ENCODE assay signal across 21 cellular contexts in the genomic region with DNA sequence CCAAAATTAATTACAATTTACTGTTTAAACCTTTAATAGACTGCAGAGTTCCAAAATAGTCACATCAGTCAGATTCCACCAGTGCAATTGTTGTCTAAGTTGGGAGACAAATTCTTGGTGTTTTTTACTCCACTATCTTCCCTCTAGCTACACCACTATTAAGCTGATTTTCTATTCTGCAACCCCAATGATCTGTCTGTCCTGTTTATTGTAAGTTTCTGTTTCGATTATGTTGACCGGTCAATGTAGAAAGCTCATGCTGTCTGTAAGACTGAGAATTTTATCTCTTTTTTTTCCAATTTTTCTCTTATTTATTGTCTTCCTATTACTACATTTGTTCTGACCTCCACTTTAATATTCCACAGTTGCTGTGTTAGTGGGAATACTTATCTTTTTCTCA.
DNase-seq lines count a peak whose midpoint lies in the region; ATAC-seq and TF ChIP-seq lines count a peak whose summit lies in the region.
"Had no signal": no experiment of that assay in that cellular context is flagged by ENCODE, and none has a peak within 500 bp of the region (broad histone marks: within the 10 kb centered on the region; RNA-seq: fewer than 3 reads in every experiment).

No MANE protein-coding gene starts in this region.

- ATAC-seq in GM19324 (IDR thresholded peaks at IDR 0.05; ENCODE audit: low FRiP score, unreplicated experiment) (peak; percentile 49), HG03025 (IDR thresholded peaks at IDR 0.05; ENCODE audit: low FRiP score, unreplicated experiment) (no peak)
- ATAC-seq: A549 had no signal

- no peak overlapping the region for H3K4me3 ChIP-seq in GM12865 (ENCODE audit: low read depth, low read length)
- H3K4me3 ChIP-seq: A549; BLaER1 treated with 17β-estradiol and CSF1 and Interleukin-3, amounts not matched to agents 10 nM and 100 nM; HAP-1 had no signal

- TF ChIP-seq CTCF in GM12865 (IDR thresholded peaks at IDR 0.05; ENCODE audit: insufficient read depth, low read depth, low read length, missing control alignments): no peak

- DNase-seq in GM12865 (ENCODE audit: low read depth) (peak; percentile 11), OCI-M1 (lab: John Stamatoyannopoulos, UW) (peak; percentile 28), dermis blood vessel endothelial cell (no peak)
- no peak for DNase-seq in stimulated activated CD4-positive, alpha-beta T cell treated with anti-CD3 and anti-CD28 coated beads, Interleukin-2, amount 100 ng/mL, for 24 hours
- DNase-seq: 8988T; ACHN; AML-193; BE2C; Calu3; CD4-positive, alpha-beta T cell; CD8-positive, alpha-beta memory T cell; DMS79; EL; GDM1; GOT3; HFFc6 had no signal

Comparison
In these comparisons a context has a peak if more than half of its experiments do, and no peak if none do; other contexts are left out.
1. DNase-seq: peak in GM12865 (single experiment) and OCI-M1 (single experiment); none in stimulated activated CD4-positive, alpha-beta T cell treated with anti-CD3 and anti-CD28 coated beads, Interleukin-2, amount 100 ng/mL, for 24 hours (0 of 2) and dermis blood vessel endothelial cell (single experiment).